In the genomic region with DNA sequence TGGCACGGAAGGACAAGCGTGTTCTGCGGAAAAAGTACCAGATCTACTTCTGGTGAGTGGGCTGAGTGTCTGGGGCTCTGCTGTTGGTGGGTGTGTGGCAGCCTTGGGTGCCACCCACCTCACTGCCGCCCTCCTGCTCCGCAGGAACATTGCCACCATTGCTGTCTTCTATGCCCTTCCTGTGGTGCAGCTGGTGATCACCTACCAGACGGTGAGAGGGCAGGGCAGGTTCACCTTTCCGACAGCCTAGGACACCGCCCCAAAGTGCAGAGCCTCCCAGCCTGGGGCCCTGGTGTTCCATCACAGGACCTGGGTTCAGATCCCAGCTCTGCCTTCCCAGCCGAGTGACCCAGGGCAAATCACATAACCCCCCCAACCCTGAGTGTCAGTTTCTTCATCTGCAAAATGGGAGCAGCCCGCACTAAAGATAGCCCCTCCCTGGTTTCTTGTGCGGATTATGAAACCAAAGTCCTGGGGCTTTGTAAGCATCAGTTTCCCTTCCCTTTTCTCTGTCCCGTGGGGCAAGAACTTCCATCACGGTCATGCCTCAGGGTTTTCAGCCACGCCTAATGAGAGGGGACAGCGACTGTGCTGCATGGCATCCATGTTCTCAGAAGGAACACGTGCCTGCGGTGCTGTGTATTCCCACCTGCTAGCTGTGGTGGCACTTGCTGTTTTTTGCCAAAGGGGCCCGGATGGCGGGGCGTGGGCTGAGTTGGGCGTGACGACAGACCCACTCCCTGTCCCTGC, we compare ENCODE assay signal across 1 cellular context.
TF ChIP-seq lines count a peak whose summit lies in the region.

No MANE protein-coding gene starts in this region.

TF ChIP-seq in GM23338, 12 proteins besides CTCF, POLR2A, EP300 and RAD21 (continued from another document):
- TF ChIP-seq, protein P1, sequence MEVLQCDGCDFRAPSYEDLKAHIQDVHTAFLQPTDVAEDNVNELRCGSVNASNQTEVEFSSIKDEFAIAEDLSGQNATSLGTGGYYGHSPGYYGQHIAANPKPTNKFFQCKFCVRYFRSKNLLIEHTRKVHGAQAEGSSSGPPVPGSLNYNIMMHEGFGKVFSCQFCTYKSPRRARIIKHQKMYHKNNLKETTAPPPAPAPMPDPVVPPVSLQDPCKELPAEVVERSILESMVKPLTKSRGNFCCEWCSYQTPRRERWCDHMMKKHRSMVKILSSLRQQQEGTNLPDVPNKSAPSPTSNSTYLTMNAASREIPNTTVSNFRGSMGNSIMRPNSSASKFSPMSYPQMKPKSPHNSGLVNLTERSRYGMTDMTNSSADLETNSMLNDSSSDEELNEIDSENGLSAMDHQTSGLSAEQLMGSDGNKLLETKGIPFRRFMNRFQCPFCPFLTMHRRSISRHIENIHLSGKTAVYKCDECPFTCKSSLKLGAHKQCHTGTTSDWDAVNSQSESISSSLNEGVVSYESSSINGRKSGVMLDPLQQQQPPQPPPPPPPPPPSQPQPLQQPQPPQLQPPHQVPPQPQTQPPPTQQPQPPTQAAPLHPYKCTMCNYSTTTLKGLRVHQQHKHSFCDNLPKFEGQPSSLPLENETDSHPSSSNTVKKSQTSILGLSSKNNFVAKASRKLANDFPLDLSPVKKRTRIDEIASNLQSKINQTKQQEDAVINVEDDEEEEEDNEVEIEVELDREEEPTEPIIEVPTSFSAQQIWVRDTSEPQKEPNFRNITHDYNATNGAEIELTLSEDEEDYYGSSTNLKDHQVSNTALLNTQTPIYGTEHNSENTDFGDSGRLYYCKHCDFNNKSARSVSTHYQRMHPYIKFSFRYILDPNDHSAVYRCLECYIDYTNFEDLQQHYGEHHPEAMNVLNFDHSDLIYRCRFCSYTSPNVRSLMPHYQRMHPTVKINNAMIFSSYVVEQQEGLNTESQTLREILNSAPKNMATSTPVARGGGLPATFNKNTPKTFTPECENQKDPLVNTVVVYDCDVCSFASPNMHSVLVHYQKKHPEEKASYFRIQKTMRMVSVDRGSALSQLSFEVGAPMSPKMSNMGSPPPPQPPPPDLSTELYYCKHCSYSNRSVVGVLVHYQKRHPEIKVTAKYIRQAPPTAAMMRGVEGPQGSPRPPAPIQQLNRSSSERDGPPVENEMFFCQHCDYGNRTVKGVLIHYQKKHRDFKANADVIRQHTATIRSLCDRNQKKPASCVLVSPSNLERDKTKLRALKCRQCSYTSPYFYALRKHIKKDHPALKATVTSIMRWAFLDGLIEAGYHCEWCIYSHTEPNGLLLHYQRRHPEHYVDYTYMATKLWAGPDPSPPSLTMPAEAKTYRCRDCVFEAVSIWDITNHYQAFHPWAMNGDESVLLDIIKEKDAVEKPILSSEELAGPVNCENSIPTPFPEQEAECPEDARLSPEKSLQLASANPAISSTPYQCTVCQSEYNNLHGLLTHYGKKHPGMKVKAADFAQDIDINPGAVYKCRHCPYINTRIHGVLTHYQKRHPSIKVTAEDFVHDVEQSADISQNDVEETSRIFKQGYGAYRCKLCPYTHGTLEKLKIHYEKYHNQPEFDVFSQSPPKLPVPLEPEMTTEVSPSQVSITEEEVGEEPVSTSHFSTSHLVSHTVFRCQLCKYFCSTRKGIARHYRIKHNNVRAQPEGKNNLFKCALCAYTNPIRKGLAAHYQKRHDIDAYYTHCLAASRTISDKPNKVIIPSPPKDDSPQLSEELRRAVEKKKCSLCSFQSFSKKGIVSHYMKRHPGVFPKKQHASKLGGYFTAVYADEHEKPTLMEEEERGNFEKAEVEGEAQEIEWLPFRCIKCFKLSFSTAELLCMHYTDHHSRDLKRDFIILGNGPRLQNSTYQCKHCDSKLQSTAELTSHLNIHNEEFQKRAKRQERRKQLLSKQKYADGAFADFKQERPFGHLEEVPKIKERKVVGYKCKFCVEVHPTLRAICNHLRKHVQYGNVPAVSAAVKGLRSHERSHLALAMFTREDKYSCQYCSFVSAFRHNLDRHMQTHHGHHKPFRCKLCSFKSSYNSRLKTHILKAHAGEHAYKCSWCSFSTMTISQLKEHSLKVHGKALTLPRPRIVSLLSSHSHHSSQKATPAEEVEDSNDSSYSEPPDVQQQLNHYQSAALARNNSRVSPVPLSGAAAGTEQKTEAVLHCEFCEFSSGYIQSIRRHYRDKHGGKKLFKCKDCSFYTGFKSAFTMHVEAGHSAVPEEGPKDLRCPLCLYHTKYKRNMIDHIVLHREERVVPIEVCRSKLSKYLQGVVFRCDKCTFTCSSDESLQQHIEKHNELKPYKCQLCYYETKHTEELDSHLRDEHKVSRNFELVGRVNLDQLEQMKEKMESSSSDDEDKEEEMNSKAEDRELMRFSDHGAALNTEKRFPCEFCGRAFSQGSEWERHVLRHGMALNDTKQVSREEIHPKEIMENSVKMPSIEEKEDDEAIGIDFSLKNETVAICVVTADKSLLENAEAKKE (CRISPR knock-in tag; IDR thresholded peaks at IDR 0.05): no peak
- TF ChIP-seq NANOG (IDR thresholded peaks at IDR 0.05; ENCODE audit: borderline replicate concordance): no peak
- no peak for TF ChIP-seq EZH2 (IDR thresholded peaks at IDR 0.05; ENCODE audit: low read depth, unreplicated experiment)
- no peak for TF ChIP-seq JUNB (IDR thresholded peaks at IDR 0.05; ENCODE audit: unreplicated experiment)
- TF ChIP-seq POLR2AphosphoS5 (IDR thresholded peaks at IDR 0.05; ENCODE audit: low read depth): no peak
